Comparison of ENCODE assay signal across 8 cellular contexts in the genomic region with DNA sequence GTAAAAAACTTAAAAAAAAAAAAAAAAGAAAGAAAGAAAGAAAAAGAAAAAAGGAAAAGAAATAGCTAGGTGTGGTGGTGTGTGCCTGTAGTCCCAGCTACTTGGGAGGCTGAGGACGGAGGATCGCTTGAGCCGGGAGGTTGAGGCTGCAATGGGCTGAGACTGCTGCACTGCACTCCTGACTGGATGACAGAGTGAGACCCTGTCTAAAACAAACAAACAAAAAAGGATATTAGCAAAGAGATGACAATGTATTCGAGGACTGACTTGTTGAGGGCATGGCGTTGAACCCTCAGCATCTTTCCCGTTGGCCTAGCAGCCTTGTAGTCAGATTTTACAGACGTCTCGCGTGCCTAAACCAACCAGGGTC. TPM values are rescaled to one million over a fixed set of nuclear protein-coding genes. Genes with fewer than 3 reads are reported as not detected.
DNase-seq lines count a peak whose midpoint lies in the region; ATAC-seq and TF ChIP-seq lines count a peak whose summit lies in the region.

No MANE protein-coding gene starts in this region.

- no peaks in the 10 kb centered on the region for H3K9me3 Mint-ChIP-seq in activated CD4-positive, alpha-beta T cell treated with anti-CD3 and anti-CD28 coated beads, Interleukin-2, amount 10 ng/mL, durations not matched to agents 7 days and 5 days

- H3K27ac ChIP-seq in right lobe of liver (peak overlapping the region; percentile 86 to 97 (median 90)), thymus (ENCODE audit: low read depth) (no peak overlapping the region)

- peaks cover 1% of the 10 kb centered on the region for H3K36me3 Mint-ChIP-seq in activated CD4-positive, alpha-beta T cell treated with anti-CD3 and anti-CD28 coated beads, Interleukin-2, amount 10 ng/mL, durations not matched to agents 7 days and 5 days (ENCODE audit: low read depth)

- H3K9me3 ChIP-seq in right lobe of liver (no peaks in the 10 kb centered on the region), thymus (ENCODE audit: control insufficient read depth) (no peaks in the 10 kb centered on the region)

- peaks cover 24% of the 10 kb centered on the region for H3K4me1 Mint-ChIP-seq in activated CD4-positive, alpha-beta T cell treated with anti-CD3 and anti-CD28 coated beads, Interleukin-2, amount 10 ng/mL, durations not matched to agents 7 days and 5 days

- peak overlapping the region; percentile 84 for H3K27ac Mint-ChIP-seq in activated CD4-positive, alpha-beta T cell treated with anti-CD3 and anti-CD28 coated beads, Interleukin-2, amount 10 ng/mL, durations not matched to agents 7 days and 5 days

- H3K27me3 Mint-ChIP-seq in activated CD4-positive, alpha-beta T cell treated with anti-CD3 and anti-CD28 coated beads, Interleukin-2, amount 10 ng/mL, durations not matched to agents 7 days and 5 days = no peaks in the 10 kb centered on the region

- H3K4me1 ChIP-seq in right lobe of liver (peaks cover 0 to 47% (median 11%) of the 10 kb centered on the region in 4 donors), thymus (ENCODE audit: control insufficient read depth, insufficient read depth, low read length) (peaks cover 4% of the 10 kb centered on the region)

- H3K36me3 ChIP-seq in right lobe of liver = no peaks in the 10 kb centered on the region
- no peaks in the 10 kb centered on the region for H3K36me3 ChIP-seq in thymus (ENCODE audit: control insufficient read depth, insufficient read depth)

- ATAC-seq in right lobe of liver = no peak
- ATAC-seq in HG03521 (IDR thresholded peaks at IDR 0.05; ENCODE audit: unreplicated experiment) = no peak

- H3K4me3 ChIP-seq in astrocyte of the spinal cord (ENCODE audit: low read depth, low read length) (peak overlapping the region; percentile 58), right lobe of liver (peak overlapping the region; percentile 66 to 80 (median 70)), thymus (ENCODE audit: low read length) (peak overlapping the region; percentile 79)

- no peak for TF ChIP-seq POLR2A in right lobe of liver (IDR thresholded peaks at IDR 0.05)

- H3K27me3 ChIP-seq in right lobe of liver (no peaks in the 10 kb centered on the region), thymus (ENCODE audit: control insufficient read depth, insufficient read depth) (no peaks in the 10 kb centered on the region)

- POLR2A ChIA-PET in activated CD4-positive, alpha-beta T cell treated with anti-CD3 and anti-CD28 coated beads, Interleukin-2, amount 10 ng/mL, durations not matched to agents 7 days and 5 days (lab: Charles Lee) = interaction anchor here (0.6 kb wide), 1 partner anchor 262 kb away, joined by 7 read pairs; no protein-coding TSS in a partner anchor

- WGBS in right lobe of liver (ENCODE audit: insufficient coverage, low coverage, low lambda C conversion rate, missing lambda C conversion rate) = 39% methylated on average over 6 of the region's 9 CpGs
- 55% methylated on average over 9 of the region's 9 CpGs for WGBS in thymus

- no peak for DNase-seq in activated CD4-positive, alpha-beta T cell treated with anti-CD3 and anti-CD28 coated beads, Interleukin-2, amount 10 ng/mL, durations not matched to agents 7 days and 5 days
- no peak for DNase-seq in activated CD4-positive, alpha-beta T cell treated with anti-CD3 and anti-CD28 coated beads, Interleukin-2, amount 50 U/mL, for 48 hours
- no peak for DNase-seq in astrocyte of the spinal cord (ENCODE audit: low read depth, low spot score)
- DNase-seq in right lobe of liver = no peak
- DNase-seq in NCI-H82 treated with DMSO at 0.1 percent for 48 hours (lab: John Stamatoyannopoulos, UW; ENCODE audit: unreplicated experiment) = no peak
- DNase-seq in NCI-H1694 treated with DMSO at 0.1 percent for 48 hours (lab: John Stamatoyannopoulos, UW) = no peak

- in situ Hi-C loops in astrocyte of the spinal cord (cut with HindIII; ENCODE audit: low sequenced_read_pairs) = no loop called here

- intact Hi-C loops in right lobe of liver (cut with DNase I) = no loop called here

- TF ChIP-seq CTCF in astrocyte of the spinal cord (IDR thresholded peaks at IDR 0.05; ENCODE audit: low read depth, low read length) (no peak), right lobe of liver (IDR thresholded peaks at IDR 0.05) (no peak)

- CTCF ChIA-PET in activated CD4-positive, alpha-beta T cell treated with anti-CD3 and anti-CD28 coated beads, Interleukin-2, amount 10 ng/mL, durations not matched to agents 7 days and 5 days (lab: Charles Lee) = interaction anchor here (0.6 to 2.5 kb wide), 4 partner anchors 10 to 129 kb away, joined by 3 to 7 read pairs (median 6); no protein-coding TSS in a partner anchor

- H3K4me3 Mint-ChIP-seq in activated CD4-positive, alpha-beta T cell treated with anti-CD3 and anti-CD28 coated beads, Interleukin-2, amount 10 ng/mL, durations not matched to agents 7 days and 5 days = peak overlapping the region; percentile 76

RNA-seq across cellular contexts. Expression of gene NIT2, which starts 0.6 kb away (rescaled TPM):
- total RNA-seq in activated CD4-positive, alpha-beta T cell treated with anti-CD3 and anti-CD28 coated beads, Interleukin-2, amount 10 ng/mL, durations not matched to agents 7 days and 5 days = 10 to 100 TPM; 41.7 to 45.7 TPM
- 100 to 1,000 TPM in 4 of 6 experiments, 10 to 100 TPM in 2; 43.5 to 141 (median 103) TPM for total RNA-seq in right lobe of liver
- polyA plus RNA-seq in thymus = 40.9 TPM
